Comparison of ENCODE assay signal across 24 cellular contexts in genomic region chr12:130078852-130079251, GRCh38.
"Had no signal": no experiment of that assay in that cellular context is flagged by ENCODE, and none has a peak within 500 bp of the region (broad histone marks: within the 10 kb centered on the region; RNA-seq: fewer than 3 reads in every experiment).

No MANE protein-coding gene starts in this region.

- H3K36me3 Mint-ChIP-seq: mesothelial cell of epicardium; natural killer cell; stimulated activated memory B cell treated with anti-CD40 and anti-IgM and Interleukin-4, amounts not matched to agents 10 μg/mL and 1 μg/mL and 100 μg/mL, for 72 hours; type B pancreatic cell had no signal

- H3K4me3 Mint-ChIP-seq: immature natural killer cell; mesothelial cell of epicardium; naive B cell; natural killer cell; stimulated activated memory B cell treated with anti-CD40 and anti-IgM and Interleukin-4, amounts not matched to agents 10 μg/mL and 1 μg/mL and 100 μg/mL, for 72 hours; stimulated activated naive CD8-positive, alpha-beta T cell treated with anti-CD3 and anti-CD28 coated beads, Interleukin-15, amount 100 ng/mL, for 72 hours had no signal

- H3K36me3 ChIP-seq: left ventricle myocardium inferior, ovary, right atrium auricular region, right lobe of liver, tibial nerve, vagina had no signal

- H3K9me3 ChIP-seq: ovary, right atrium auricular region, right lobe of liver, vagina had no signal

- H3K4me2 ChIP-seq: smooth muscle cell had no signal

- H3K27ac Mint-ChIP-seq: immature natural killer cell; mesothelial cell of epicardium; naive B cell; natural killer cell; stimulated activated memory B cell treated with anti-CD40 and anti-IgM and Interleukin-4, amounts not matched to agents 10 μg/mL and 1 μg/mL and 100 μg/mL, for 72 hours; stimulated activated naive CD8-positive, alpha-beta T cell treated with anti-CD3 and anti-CD28 coated beads, Interleukin-15, amount 100 ng/mL, for 72 hours; type B pancreatic cell had no signal

- DNase-seq: hypothalamus; immature natural killer cell; left ventricle myocardium inferior; mesendoderm; naive B cell; natural killer cell; ovary; right lobe of liver; stimulated activated CD4-positive, alpha-beta T cell treated with anti-CD3 and anti-CD28 coated beads, Interleukin-1b, Interleukin-23, amount 100 ng/mL, for 48 hours; stimulated activated CD4-positive, alpha-beta T cell treated with anti-CD3 and anti-CD28 coated beads, Interleukin-2, amount 100 ng/mL, for 48 hours; stimulated activated CD4-positive, alpha-beta T cell treated with anti-CD3 and anti-CD28 coated beads, Interleukin-4, amount 100 ng/mL, for 4 hours; stimulated activated CD8-positive, alpha-beta memory T cell treated with anti-CD3 and anti-CD28 coated beads, Interleukin-4, amount 100 ng/mL, for 48 hours; stimulated activated naive CD4-positive, alpha-beta T cell treated with Interleukin-2 at 50 U/mL for 16 hours; stimulated activated naive CD8-positive, alpha-beta T cell treated with anti-CD3 and anti-CD28 coated beads, Interleukin-15, amount 100 ng/mL, for 72 hours; substantia nigra had no signal

- H3K27me3 Mint-ChIP-seq: stimulated activated memory B cell treated with anti-CD40 and anti-IgM and Interleukin-4, amounts not matched to agents 10 μg/mL and 1 μg/mL and 100 μg/mL, for 72 hours had no signal

- H3K27me3 ChIP-seq: ovary, right atrium auricular region, right lobe of liver, vagina had no signal

- H3K27ac ChIP-seq: left ventricle myocardium inferior, ovary, right atrium auricular region, right lobe of liver, tibial nerve had no signal

- ATAC-seq: natural killer cell; right lobe of liver; stimulated activated memory B cell treated with anti-CD40 and anti-IgM and Interleukin-4, amounts not matched to agents 10 μg/mL and 1 μg/mL and 100 μg/mL, for 72 hours; stimulated activated naive CD8-positive, alpha-beta T cell treated with anti-CD3 and anti-CD28 coated beads, Interleukin-15, amount 100 ng/mL, for 72 hours had no signal

- H3K4me3 ChIP-seq: left ventricle myocardium inferior, lung, ovary, right atrium auricular region, right lobe of liver, smooth muscle cell, tibial nerve, vagina had no signal

- H3K4me1 Mint-ChIP-seq: immature natural killer cell; natural killer cell; stimulated activated memory B cell treated with anti-CD40 and anti-IgM and Interleukin-4, amounts not matched to agents 10 μg/mL and 1 μg/mL and 100 μg/mL, for 72 hours had no signal

- H3K4me1 ChIP-seq: left ventricle myocardium inferior, right atrium auricular region, right lobe of liver, tibial nerve had no signal

- FAIRE-seq: islet of Langerhans had no signal
